In the genomic region with DNA sequence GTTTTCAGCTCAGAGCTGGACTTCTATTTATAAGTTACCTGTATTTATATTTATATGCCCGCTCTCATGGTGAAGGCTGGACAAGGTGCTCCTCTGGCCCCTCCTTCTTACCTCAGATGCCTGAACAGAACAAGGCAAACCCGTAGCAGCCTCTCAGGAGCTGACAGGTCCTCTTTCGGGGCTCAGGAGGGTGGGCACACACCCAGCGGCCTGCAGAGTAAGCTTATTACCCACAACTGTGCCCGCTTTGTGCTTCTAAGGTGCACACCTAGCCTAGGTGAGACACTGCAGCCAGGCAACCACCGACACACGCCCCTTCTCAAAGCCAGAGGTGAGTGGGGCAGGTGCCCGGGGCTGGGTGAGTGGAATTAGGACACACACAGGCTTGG, we compare ENCODE assay signal across 8 cellular contexts. TPM values are rescaled to one million over a fixed set of nuclear protein-coding genes. Genes with fewer than 3 reads are reported as not detected.
DNase-seq lines count a peak whose midpoint lies in the region; ATAC-seq and TF ChIP-seq lines count a peak whose summit lies in the region.

No MANE protein-coding gene starts in this region.

- peaks cover 15% of the 10 kb centered on the region for H3K79me2 ChIP-seq in smooth muscle cell (ENCODE audit: low read depth)

- no peaks in the 10 kb centered on the region for H4K20me1 ChIP-seq in smooth muscle cell (ENCODE audit: low read depth)

- POLR2A ChIA-PET in HEK293 (lab: Yijun Ruan, JAX) (interaction anchor here (0.8 to 5.5 kb wide), 4 partner anchors 7 to 76 kb away, joined by 3 to 50 read pairs (median 6); a partner anchor contains a TSS), WTC11 (lab: Charles Lee) (no interaction called here)

- H3K4me1 Mint-ChIP-seq in WTC11, result peaks cover 21% of the 10 kb centered on the region

- H3K4me1 ChIP-seq in HEK293 (ENCODE audit: control insufficient read depth, insufficient read depth, low read length), result no peaks in the 10 kb centered on the region
- no peaks in the 10 kb centered on the region for H3K4me1 ChIP-seq in right cardiac atrium (ENCODE audit: control insufficient read depth, insufficient read depth, low read length)
- H3K4me1 ChIP-seq in smooth muscle cell (ENCODE audit: low read depth), result peaks cover 37% of the 10 kb centered on the region

- no peaks in the 10 kb centered on the region for H3K27me3 Mint-ChIP-seq in WTC11 (ENCODE audit: low read depth)

- no peaks in the 10 kb centered on the region for H3K9me3 Mint-ChIP-seq in WTC11

- ATAC-seq in right cardiac atrium, result peak in 1 of 2 donors; percentile 7
- ATAC-seq in WTC11, result no peak

- WGBS in right cardiac atrium, result 67% methylated on average over 8 of the region's 8 CpGs
- WGBS in smooth muscle cell (ENCODE audit: low lambda C conversion rate), result 77% methylated on average over 8 of the region's 8 CpGs

- DNase-seq in right cardiac atrium, result no peak
- DNase-seq in smooth muscle cell (lab: John Stamatoyannopoulos, UW; ENCODE audit: unreplicated experiment), result no peak
- DNase-seq in HPDE6-E6E7 (ENCODE audit: extremely low spot score), result no peak
- no peak for DNase-seq in NCI-H1436 treated with DMSO at 0.1 percent for 48 hours (lab: John Stamatoyannopoulos, UW)
- no peak for DNase-seq in WTC11 (ENCODE audit: low spot score)
- no peak for DNase-seq in activated CD4-positive, CD25-positive, alpha-beta regulatory T cell (lab: John Stamatoyannopoulos, UW)

- H3K27ac ChIP-seq in HEK293 (ENCODE audit: extremely low read depth, low read depth, low read length), result no peak overlapping the region
- no peak overlapping the region for H3K27ac ChIP-seq in VCaP
- H3K27ac ChIP-seq in right cardiac atrium (ENCODE audit: low read length), result peak overlapping the region; percentile 31
- H3K27ac ChIP-seq in smooth muscle cell (ENCODE audit: low read depth), result peak overlapping the region; percentile 48

- peak overlapping the region; percentile 72 for H3K4me2 ChIP-seq in smooth muscle cell

- H3K9ac ChIP-seq in smooth muscle cell (ENCODE audit: low read depth), result no peak overlapping the region

- peaks cover 23 to 48% of the 10 kb centered on the region in 2 experiments; a peak in 2 of 3 replicates for H3K36me3 ChIP-seq in HEK293 (ENCODE audit: control insufficient read depth in 2 of 2, insufficient read depth in 1 of 2, low read length in 2 of 2)
- H3K36me3 ChIP-seq in smooth muscle cell (ENCODE audit: low read depth), result no peaks in the 10 kb centered on the region

- no peaks in the 10 kb centered on the region for H3K27me3 ChIP-seq in right cardiac atrium (ENCODE audit: control insufficient read depth, insufficient read depth)
- H3K27me3 ChIP-seq in smooth muscle cell (ENCODE audit: low read depth), result no peaks in the 10 kb centered on the region

- CTCF ChIA-PET in HEK293 (lab: Yijun Ruan, JAX) (interaction anchor here (0.6 to 12.6 kb wide), 33 partner anchors 9 to 296 kb away, joined by 3 to 260 read pairs (median 5); a partner anchor contains a TSS), WTC11 (lab: Charles Lee) (interaction anchor here (0.6 to 9.6 kb wide), 24 partner anchors 8 to 137 kb away, joined by 3 to 138 read pairs (median 4); a partner anchor contains a TSS)

- H3F3A ChIP-seq in smooth muscle cell (ENCODE audit: low read depth), result peaks cover 12% of the 10 kb centered on the region

- no peak overlapping the region for H3K4me3 Mint-ChIP-seq in WTC11

- intact Hi-C loops in right cardiac atrium (cut with DNase I), result loop anchor here (5.0 to 10.0 kb wide), 4 partner anchors 60 to 92 kb away; a partner anchor contains a TSS

- peaks cover 32% of the 10 kb centered on the region for H3K36me3 Mint-ChIP-seq in WTC11

- no peak overlapping the region for H3K4me3 ChIP-seq in HEK293 (ENCODE audit: low read depth, low read length)
- H3K4me3 ChIP-seq in right cardiac atrium (ENCODE audit: low read length), result no peak overlapping the region
- no peak overlapping the region for H3K4me3 ChIP-seq in smooth muscle cell

- TF ChIP-seq CTCF in HEK293 (tag by site-specific recombination; IDR thresholded peaks at IDR 0.05) (no peak), VCaP (conservative IDR thresholded peaks at IDR 0.05) (peak; percentile 61), smooth muscle cell (IDR thresholded peaks at IDR 0.05; ENCODE audit: borderline replicate concordance, insufficient read depth, poor library complexity, severe bottlenecking) (no peak), WTC11 (IDR thresholded peaks at IDR 0.05) (no peak; the same call in none of the 2 replicates)

- H2AFZ ChIP-seq in smooth muscle cell (ENCODE audit: low read depth), result no peak overlapping the region

- no peak overlapping the region for H3K27ac Mint-ChIP-seq in WTC11

- no peaks in the 10 kb centered on the region for H3K9me3 ChIP-seq in HEK293 (ENCODE audit: control insufficient read depth, insufficient read depth, low read depth, low read length)
- H3K9me3 ChIP-seq in right cardiac atrium (ENCODE audit: control insufficient read depth, low read length), result no peaks in the 10 kb centered on the region
- H3K9me3 ChIP-seq in smooth muscle cell (replicated peaks; ENCODE audit: low read depth), result no peaks in the 10 kb centered on the region

TF ChIP-seq in HEK293, 187 proteins besides CTCF, POLR2A, EP300 and RAD21:
- TF ChIP-seq ZNF335 (tag by site-specific recombination; conservative IDR thresholded peaks at IDR 0.05) (peak; percentile 94), SCRT2 (tag by site-specific recombination; IDR thresholded peaks at IDR 0.05) (0 out of 2 replicates have a peak, but pooled peaks have one; percentile 6), ZNF549 (tag by site-specific recombination; IDR thresholded peaks at IDR 0.05) (no peak)
- TF ChIP-seq, protein P1, sequence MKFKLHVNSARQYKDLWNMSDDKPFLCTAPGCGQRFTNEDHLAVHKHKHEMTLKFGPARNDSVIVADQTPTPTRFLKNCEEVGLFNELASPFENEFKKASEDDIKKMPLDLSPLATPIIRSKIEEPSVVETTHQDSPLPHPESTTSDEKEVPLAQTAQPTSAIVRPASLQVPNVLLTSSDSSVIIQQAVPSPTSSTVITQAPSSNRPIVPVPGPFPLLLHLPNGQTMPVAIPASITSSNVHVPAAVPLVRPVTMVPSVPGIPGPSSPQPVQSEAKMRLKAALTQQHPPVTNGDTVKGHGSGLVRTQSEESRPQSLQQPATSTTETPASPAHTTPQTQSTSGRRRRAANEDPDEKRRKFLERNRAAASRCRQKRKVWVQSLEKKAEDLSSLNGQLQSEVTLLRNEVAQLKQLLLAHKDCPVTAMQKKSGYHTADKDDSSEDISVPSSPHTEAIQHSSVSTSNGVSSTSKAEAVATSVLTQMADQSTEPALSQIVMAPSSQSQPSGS (tag by site-specific recombination; IDR thresholded peaks at IDR 0.05; ENCODE audit: low read depth), result no peak

TF ChIP-seq in WTC11, 78 proteins besides CTCF, POLR2A, EP300 and RAD21 (continues in another document):
- TF ChIP-seq SMAD3 (CRISPR knock-in tag; IDR thresholded peaks at IDR 0.05; ENCODE audit: borderline replicate concordance) (no peak), ZNF317 (CRISPR knock-in tag; IDR thresholded peaks at IDR 0.05; ENCODE audit: borderline replicate concordance, low read depth) (no peak), CREB1 (CRISPR knock-in tag; IDR thresholded peaks at IDR 0.05) (no peak), TP53 (CRISPR knock-in tag; IDR thresholded peaks at IDR 0.05) (no peak)
- TF ChIP-seq, protein P2, sequence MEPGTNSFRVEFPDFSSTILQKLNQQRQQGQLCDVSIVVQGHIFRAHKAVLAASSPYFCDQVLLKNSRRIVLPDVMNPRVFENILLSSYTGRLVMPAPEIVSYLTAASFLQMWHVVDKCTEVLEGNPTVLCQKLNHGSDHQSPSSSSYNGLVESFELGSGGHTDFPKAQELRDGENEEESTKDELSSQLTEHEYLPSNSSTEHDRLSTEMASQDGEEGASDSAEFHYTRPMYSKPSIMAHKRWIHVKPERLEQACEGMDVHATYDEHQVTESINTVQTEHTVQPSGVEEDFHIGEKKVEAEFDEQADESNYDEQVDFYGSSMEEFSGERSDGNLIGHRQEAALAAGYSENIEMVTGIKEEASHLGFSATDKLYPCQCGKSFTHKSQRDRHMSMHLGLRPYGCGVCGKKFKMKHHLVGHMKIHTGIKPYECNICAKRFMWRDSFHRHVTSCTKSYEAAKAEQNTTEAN (CRISPR knock-in tag; IDR thresholded peaks at IDR 0.05), result no peak

RNA-seq across cellular contexts. Expression of a gene that starts 5.3 kb away (rescaled TPM):
- 10 to 100 TPM; 39.1 to 47.9 (median 40.4) TPM for total RNA-seq in right cardiac atrium
- polyA plus RNA-seq in right cardiac atrium, result 53.9 TPM
- total RNA-seq in smooth muscle cell, result 21.3 and 41.3 TPM in 2 replicates
- polyA plus RNA-seq in smooth muscle cell, result 50.1 and 54.4 TPM in 2 replicates
- total RNA-seq in WTC11 (2021), result 31.9 to 37.3 TPM (median 36.1 TPM) in 3 replicates

RNA-seq across cellular contexts. Expression of a gene that starts 7.9 kb away (rescaled TPM):
- 10 to 100 TPM; 56.2 to 81.5 (median 65.3) TPM for total RNA-seq in right cardiac atrium
- polyA plus RNA-seq in right cardiac atrium, result 60.7 TPM
- 44.5 and 69.5 TPM in 2 replicates for total RNA-seq in smooth muscle cell
- 44.7 and 61.5 TPM in 2 replicates for polyA plus RNA-seq in smooth muscle cell
- 111 to 140 TPM (median 114 TPM) in 3 replicates for total RNA-seq in WTC11 (2021)

RNA-seq across cellular contexts. Expression of a gene that starts 25.2 kb away (rescaled TPM):
- total RNA-seq in right cardiac atrium (1 to 10 TPM in 1 of 4 donors, under 1 TPM in 3; 0.60 to 1.2 (median 0.66) TPM), smooth muscle cell (0.49 and 0.54 TPM in 2 replicates), WTC11 (2021) (1.9 to 2.8 TPM (median 2.5 TPM) in 3 replicates)
- polyA plus RNA-seq in right cardiac atrium (0.91 TPM), smooth muscle cell (0.38 and 0.46 TPM in 2 replicates)

RNA-seq across cellular contexts. Expression of a gene that starts 58.6 kb away (rescaled TPM):
- total RNA-seq in right cardiac atrium (10 to 100 TPM; 37.1 to 41.1 (median 39.2) TPM), smooth muscle cell (28.5 and 34.7 TPM in 2 replicates), WTC11 (2021) (52.5 to 54.2 TPM (median 53.9 TPM) in 3 replicates)
- polyA plus RNA-seq in right cardiac atrium (32.1 TPM), smooth muscle cell (60.1 and 63.0 TPM in 2 replicates)

Comparison
In these comparisons a context has a peak if more than half of its experiments do, and no peak if none do; other contexts are left out.
1. H3K27ac ChIP-seq: peak in right cardiac atrium (single experiment) and smooth muscle cell (single experiment); none in HEK293 (single experiment) and VCaP (single experiment).